Comparison of ENCODE assay signal across 8 cellular contexts in the genomic region with DNA sequence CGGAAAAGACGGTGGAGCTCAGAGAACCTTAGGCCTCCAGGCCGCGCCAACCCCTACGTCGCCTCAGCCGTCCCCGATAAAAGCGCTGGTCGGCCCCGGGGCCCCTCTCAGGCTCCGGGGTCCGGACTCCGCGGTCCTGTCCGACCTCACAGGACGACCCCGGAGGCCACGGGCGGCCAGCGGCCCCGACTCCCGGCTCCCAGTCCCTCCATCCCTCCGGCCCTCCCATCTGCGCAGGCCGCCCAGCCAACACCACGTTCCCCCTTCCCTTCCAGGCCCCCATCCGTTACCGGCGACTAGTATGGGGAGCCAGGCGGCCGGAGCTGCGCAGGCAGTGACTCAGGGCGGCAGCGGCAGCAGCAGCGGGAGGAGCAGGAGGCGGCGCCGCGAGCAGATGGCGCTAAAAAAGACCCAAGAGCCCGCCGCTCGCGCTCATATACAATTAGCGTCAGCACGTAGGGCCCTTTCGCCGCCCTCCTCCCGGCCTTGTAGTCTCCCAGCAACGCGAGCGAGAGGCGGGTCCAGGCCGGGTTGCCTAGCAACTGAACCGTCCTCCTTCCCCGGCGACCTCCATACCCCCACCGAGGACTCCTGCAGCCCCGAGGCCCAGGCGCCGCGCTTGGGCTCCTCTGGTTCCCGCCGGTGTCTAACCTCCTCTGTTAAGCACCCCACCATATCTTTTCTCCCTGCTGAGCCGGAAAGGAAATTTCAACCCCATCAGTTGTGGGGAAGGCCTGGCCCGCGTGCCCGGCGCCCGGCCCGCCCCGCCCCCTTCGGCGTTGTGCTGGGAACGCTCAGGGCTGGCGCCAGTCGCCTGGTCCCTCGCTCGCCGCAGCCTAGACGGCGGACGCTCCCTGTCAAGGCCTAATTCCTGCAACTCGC. TPM values are rescaled to one million over a fixed set of nuclear protein-coding genes. Genes with fewer than 3 reads are reported as not detected.
DNase-seq lines count a peak whose midpoint lies in the region; TF ChIP-seq lines count a peak whose summit lies in the region.

A gene with protein sequence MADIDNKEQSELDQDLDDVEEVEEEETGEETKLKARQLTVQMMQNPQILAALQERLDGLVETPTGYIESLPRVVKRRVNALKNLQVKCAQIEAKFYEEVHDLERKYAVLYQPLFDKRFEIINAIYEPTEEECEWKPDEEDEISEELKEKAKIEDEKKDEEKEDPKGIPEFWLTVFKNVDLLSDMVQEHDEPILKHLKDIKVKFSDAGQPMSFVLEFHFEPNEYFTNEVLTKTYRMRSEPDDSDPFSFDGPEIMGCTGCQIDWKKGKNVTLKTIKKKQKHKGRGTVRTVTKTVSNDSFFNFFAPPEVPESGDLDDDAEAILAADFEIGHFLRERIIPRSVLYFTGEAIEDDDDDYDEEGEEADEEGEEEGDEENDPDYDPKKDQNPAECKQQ (minus strand): TSS at position 409 of the 882 bp plus-strand sequence. CDS start 10,466 bp downstream, outside the sequence.

- H3K79me2 ChIP-seq in MM.1S (ENCODE audit: low read length) = peaks cover 49% of the 10 kb centered on the region
- peaks cover 49% of the 10 kb centered on the region for H3K79me2 ChIP-seq in neural progenitor cell (ENCODE audit: low read depth)

- H3K27me3 ChIP-seq in HAP-1 (ENCODE audit: low read depth) (no peaks in the 10 kb centered on the region), MM.1S (replicated peaks; ENCODE audit: insufficient read depth, low read length) (no peaks in the 10 kb centered on the region), neural progenitor cell (no peaks in the 10 kb centered on the region)

- H4K20me1 ChIP-seq in MM.1S (ENCODE audit: insufficient read depth, low read length) (peaks cover 35% of the 10 kb centered on the region), neural progenitor cell (ENCODE audit: low read depth) (peaks cover 43% of the 10 kb centered on the region)

- H3K4me2 ChIP-seq in MM.1S (ENCODE audit: low read depth, low read length) (peak within 1 kb of the TSS; percentile 88), neural progenitor cell (peak within 1 kb of the TSS; percentile 94)

- H3K9ac ChIP-seq in ES-I3 (ENCODE audit: low read depth, low read length) (peak within 1 kb of the TSS; percentile 93), MM.1S (ENCODE audit: low read length) (peak within 1 kb of the TSS; percentile 98), neural progenitor cell (peak within 1 kb of the TSS; percentile 93)

- H3K27ac ChIP-seq in MM.1S (ENCODE audit: low read length) (peak within 1 kb of the TSS; percentile 94), neural progenitor cell (peak within 1 kb of the TSS; percentile 99)

- peaks cover 28% of the 10 kb centered on the region for H3K4me1 Mint-ChIP-seq in neural progenitor cell

- peaks cover 10% of the 10 kb centered on the region for H3K36me3 ChIP-seq in ES-I3 (ENCODE audit: insufficient read depth, low read length)
- peaks cover 7% of the 10 kb centered on the region for H3K36me3 ChIP-seq in HAP-1 (replicated peaks)
- H3K36me3 ChIP-seq in MM.1S (replicated peaks; ENCODE audit: insufficient read depth, low read length) = no peaks in the 10 kb centered on the region
- no peaks in the 10 kb centered on the region for H3K36me3 ChIP-seq in neural progenitor cell

- H3K4me3 ChIP-seq in HAP-1 (peak within 1 kb of the TSS; percentile 93), MM.1S (ENCODE audit: low read length) (peak within 1 kb of the TSS; percentile 86), foreskin fibroblast (ENCODE audit: low read depth in 1 of 2, low read length in 2 of 2) (peak within 1 kb of the TSS; percentile 77 to 89), neural progenitor cell (peak within 1 kb of the TSS; percentile 92)

- peaks cover 28% of the 10 kb centered on the region for H3K36me3 Mint-ChIP-seq in neural progenitor cell

- H3K9me3 Mint-ChIP-seq in neural progenitor cell = peaks cover 23% of the 10 kb centered on the region

- H3F3A ChIP-seq in MM.1S (ENCODE audit: insufficient read depth, low read length) (peaks cover 10% of the 10 kb centered on the region), neural progenitor cell (ENCODE audit: low read depth) (peaks cover 19% of the 10 kb centered on the region)

- no peaks in the 10 kb centered on the region for H3K9me2 ChIP-seq in MM.1S (replicated peaks; ENCODE audit: insufficient read depth, low read length)

- H3K27me3 Mint-ChIP-seq in neural progenitor cell (ENCODE audit: insufficient read depth, low read depth) = peaks cover 3% of the 10 kb centered on the region

- peak within 1 kb of the TSS; percentile 98 for H3K27ac Mint-ChIP-seq in neural progenitor cell

- H3K4me1 ChIP-seq in ES-I3 (ENCODE audit: insufficient read depth, low read length) (peaks cover 12% of the 10 kb centered on the region; the same call in 1 of the 2 replicates), HAP-1 (peaks cover 18% of the 10 kb centered on the region), MM.1S (ENCODE audit: low read length) (peaks cover 21% of the 10 kb centered on the region), neural progenitor cell (peaks cover 24% of the 10 kb centered on the region)

- TF ChIP-seq CTCF in MM.1S (IDR thresholded peaks at IDR 0.05; ENCODE audit: low read length) (no peak), foreskin fibroblast (IDR thresholded peaks at IDR 0.05; ENCODE audit: low read depth, low read length) (no peak), neural progenitor cell (IDR thresholded peaks at IDR 0.05) (peak; percentile 12)

- H2AFZ ChIP-seq in MM.1S (ENCODE audit: low read length) (peak within 1 kb of the TSS; percentile 75), neural progenitor cell (replicated peaks) (peak within 1 kb of the TSS; percentile 90)

- peak within 1 kb of the TSS; percentile 97 for H3K4me3 Mint-ChIP-seq in neural progenitor cell

- H3K9me3 ChIP-seq in ES-I3 (ENCODE audit: control insufficient read depth, insufficient read depth, low read length) (no peaks in the 10 kb centered on the region), HAP-1 (no peaks in the 10 kb centered on the region), MM.1S (replicated peaks; ENCODE audit: insufficient read depth, low read length) (no peaks in the 10 kb centered on the region), neural progenitor cell (ENCODE audit: low read depth) (no peaks in the 10 kb centered on the region)

- in situ Hi-C loops in HAP-1 (cut with MboI; ENCODE audit: low sequenced_read_pairs) = no loop called here

- DNase-seq in HAP-1 (ENCODE audit: low spot score in 2 of 2) = peak; percentile 94 to 98
- peak; percentile 98 for DNase-seq in MM.1S
- DNase-seq in SIG-M5 (lab: John Stamatoyannopoulos, UW) = peak; percentile 91
- DNase-seq in activated gamma-delta T cell treated with Interleukin-2 at 50 U/mL for 16 hours = peak; percentile 96
- DNase-seq in foreskin fibroblast = peak; percentile 99
- DNase-seq in neural progenitor cell (ENCODE audit: low spot score) = peak; percentile 99
- DNase-seq in stromal cell of bone marrow (ENCODE audit: low read depth) = peak; percentile 97

RNA-seq across cellular contexts. Expression of the gene that starts here (rescaled TPM):
- 907 and 1,539 TPM in 2 replicates for total RNA-seq in neural progenitor cell (ENCODE audit: low replicate concordance)

Comparison
In these comparisons a context has a peak if more than half of its experiments do, and no peak if none do; other contexts are left out.
1. Peak in every context shown above with its lines: DNase-seq, H3K4me3 ChIP-seq and H3K27ac ChIP-seq.